ENCODE assay signal across 16 cellular contexts in the genomic region with DNA sequence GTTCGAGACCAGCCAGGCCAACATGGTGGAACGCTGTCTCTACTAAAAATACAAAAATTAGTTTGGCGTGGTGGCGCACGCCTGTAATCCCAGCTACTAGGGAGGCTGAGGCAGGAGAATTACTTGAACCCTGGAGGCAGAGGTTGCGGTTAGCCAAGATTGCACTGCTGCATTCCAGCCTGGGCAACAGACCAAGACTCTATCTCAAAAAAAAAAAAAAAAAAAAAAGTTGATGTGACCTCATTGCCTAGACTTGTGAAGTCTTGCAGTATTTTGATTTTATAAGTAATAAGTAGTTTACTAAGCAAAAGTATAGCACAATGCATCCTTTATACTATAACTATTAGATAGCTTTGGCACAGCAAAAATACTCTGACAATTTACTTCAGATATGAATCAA. TPM values are rescaled to one million over a fixed set of nuclear protein-coding genes. Genes with fewer than 3 reads are reported as not detected.
DNase-seq lines count a peak whose midpoint lies in the region; ATAC-seq and TF ChIP-seq lines count a peak whose summit lies in the region.
"Had no signal": no experiment of that assay in that cellular context is flagged by ENCODE, and none has a peak within 500 bp of the region (broad histone marks: within the 10 kb centered on the region; RNA-seq: fewer than 3 reads in every experiment).

No MANE protein-coding gene starts in this region.

- no peak overlapping the region for H3K27ac ChIP-seq in effector memory CD4-positive, alpha-beta T cell (ENCODE audit: insufficient read depth, low read length, poor library complexity, severe bottlenecking)
- no peak overlapping the region for H3K27ac ChIP-seq in CD4-positive, alpha-beta T cell (ENCODE audit: low read depth, low read length)
- H3K27ac ChIP-seq: BLaER1 treated with 17β-estradiol and CSF1 and Interleukin-3, amounts not matched to agents 10 nM and 100 nM had no signal

- no peaks in the 10 kb centered on the region for H3K4me1 ChIP-seq in effector memory CD4-positive, alpha-beta T cell (ENCODE audit: control insufficient read depth, insufficient read depth, low read length, poor library complexity, severe bottlenecking)
- H3K4me1 ChIP-seq: BLaER1 treated with 17β-estradiol and CSF1 and Interleukin-3, amounts not matched to agents 10 nM and 100 nM had no signal

- CTCF ChIA-PET in CD4-positive, alpha-beta T cell (lab: Charles Lee) = interaction anchor here (1.9 kb wide), 1 partner anchor 11 kb away, joined by 15 read pairs; a partner anchor contains a TSS

- H3K27me3 Mint-ChIP-seq in osteocyte (ENCODE audit: unreplicated experiment) = peaks cover 28% of the 10 kb centered on the region
- peaks cover 5% of the 10 kb centered on the region for H3K27me3 Mint-ChIP-seq in CD4-positive, alpha-beta T cell

- DNase-seq in AG10803 (ENCODE audit: low read depth) = peak; percentile 6
- peak; percentile 20 for DNase-seq in M059J (ENCODE audit: low read depth)
- DNase-seq in cardiac fibroblast (ENCODE audit: low read depth in 2 of 2) = peak; percentile 27 to 37
- DNase-seq in fibroblast of pulmonary artery (ENCODE audit: low read depth) = peak; percentile 30
- DNase-seq in osteocyte (ENCODE audit: extremely low spot score, unreplicated experiment) = no peak
- DNase-seq in effector memory CD4-positive, alpha-beta T cell = no peak
- DNase-seq in CD4-positive, alpha-beta T cell = no peak
- DNase-seq: 8988T; Caco-2; CD4-positive, CD25-positive, alpha-beta regulatory T cell; GDM1; HCEC 1CT had no signal

- no peak for ATAC-seq in CD4-positive, alpha-beta T cell (ENCODE audit: poor library complexity)
- no peak for ATAC-seq in GM18909 (IDR thresholded peaks at IDR 0.05; ENCODE audit: poor library complexity, unreplicated experiment)
- ATAC-seq: GM23338 had no signal

- no peak overlapping the region for H3K4me3 ChIP-seq in AG10803 (ENCODE audit: low read length)
- no peak overlapping the region for H3K4me3 ChIP-seq in cardiac fibroblast (replicated peaks in 1 of 2; ENCODE audit: low read depth in 2 of 2, low read length in 2 of 2)
- H3K4me3 ChIP-seq in fibroblast of pulmonary artery (replicated peaks; ENCODE audit: low read depth, low read length) = no peak overlapping the region
- no peak overlapping the region for H3K4me3 ChIP-seq in effector memory CD4-positive, alpha-beta T cell (ENCODE audit: insufficient read depth, low read depth, low read length, poor library complexity, severe bottlenecking)
- H3K4me3 ChIP-seq: BLaER1 treated with 17β-estradiol and CSF1 and Interleukin-3, amounts not matched to agents 10 nM and 100 nM; GM23338 had no signal

- intact Hi-C loops in CD4-positive, alpha-beta T cell (cut with DNase I, micrococcal nuclease) = no loop called here

- H3K36me3 ChIP-seq in effector memory CD4-positive, alpha-beta T cell (ENCODE audit: control insufficient read depth, insufficient read depth, low read length) = no peaks in the 10 kb centered on the region
- H3K36me3 ChIP-seq: BLaER1 treated with 17β-estradiol and CSF1 and Interleukin-3, amounts not matched to agents 10 nM and 100 nM had no signal

- no peaks in the 10 kb centered on the region for H3K27me3 ChIP-seq in effector memory CD4-positive, alpha-beta T cell (replicated peaks; ENCODE audit: control insufficient read depth, insufficient read depth, low read length, poor library complexity, severe bottlenecking)
- H3K27me3 ChIP-seq in CD4-positive, alpha-beta T cell (ENCODE audit: control insufficient read depth, insufficient read depth, low read length) = no peaks in the 10 kb centered on the region
- H3K27me3 ChIP-seq: BLaER1 treated with 17β-estradiol and CSF1 and Interleukin-3, amounts not matched to agents 10 nM and 100 nM had no signal

- H3K9me3 ChIP-seq in effector memory CD4-positive, alpha-beta T cell (ENCODE audit: control insufficient read depth, low read length) = no peaks in the 10 kb centered on the region
- H3K9me3 ChIP-seq in CD4-positive, alpha-beta T cell (ENCODE audit: control insufficient read depth, low read length) = no peaks in the 10 kb centered on the region
- H3K9me3 ChIP-seq: Caco-2 had no signal

- no peak for TF ChIP-seq CTCF in AG10803 (conservative IDR thresholded peaks at IDR 0.05; ENCODE audit: low read length)
- no peak for TF ChIP-seq CTCF in cardiac fibroblast (IDR thresholded peaks at IDR 0.05; ENCODE audit: low read depth, low read length)
- no peak for TF ChIP-seq CTCF in fibroblast of pulmonary artery (IDR thresholded peaks at IDR 0.05; ENCODE audit: low read length, missing control alignments)
- no peak for TF ChIP-seq CTCF in osteocyte (IDR thresholded peaks at IDR 0.05)
- no peak for TF ChIP-seq CTCF in CD4-positive, alpha-beta T cell (IDR thresholded peaks at IDR 0.05)

- no peaks in the 10 kb centered on the region for H3K36me3 Mint-ChIP-seq in osteocyte (ENCODE audit: unreplicated experiment)
- no peaks in the 10 kb centered on the region for H3K36me3 Mint-ChIP-seq in CD4-positive, alpha-beta T cell (ENCODE audit: low read depth)
- H3K36me3 Mint-ChIP-seq: CD4-positive, CD25-positive, alpha-beta regulatory T cell had no signal

- no peaks in the 10 kb centered on the region for H3K9me3 Mint-ChIP-seq in osteocyte (ENCODE audit: unreplicated experiment)
- H3K9me3 Mint-ChIP-seq in CD4-positive, alpha-beta T cell = no peaks in the 10 kb centered on the region
- H3K9me3 Mint-ChIP-seq: GM23338 had no signal

- H3K27ac Mint-ChIP-seq in osteocyte (ENCODE audit: unreplicated experiment) = no peak overlapping the region
- H3K27ac Mint-ChIP-seq in CD4-positive, alpha-beta T cell = no peak overlapping the region
- H3K27ac Mint-ChIP-seq: B cell; CD4-positive, CD25-positive, alpha-beta regulatory T cell; GM23338 had no signal

- POLR2A ChIA-PET in CD4-positive, alpha-beta T cell (lab: Charles Lee) = no interaction called here

- H3K4me1 Mint-ChIP-seq in osteocyte (ENCODE audit: unreplicated experiment) = no peaks in the 10 kb centered on the region
- H3K4me1 Mint-ChIP-seq in CD4-positive, alpha-beta T cell (ENCODE audit: low read depth) = no peaks in the 10 kb centered on the region
- H3K4me1 Mint-ChIP-seq: B cell had no signal

- H3K4me3 Mint-ChIP-seq in osteocyte (ENCODE audit: unreplicated experiment) = no peak overlapping the region
- H3K4me3 Mint-ChIP-seq in CD4-positive, alpha-beta T cell = no peak overlapping the region
- H3K4me3 Mint-ChIP-seq: B cell; CD4-positive, CD25-positive, alpha-beta regulatory T cell; GM23338 had no signal

RNA-seq across cellular contexts. Expression of a gene that starts 9.9 kb away (rescaled TPM):
- total RNA-seq in M059J (2014; rRNA removed; shearing (Covaris generic)) = 27.1 and 28.4 TPM in 2 replicates
- 35.8 and 37.6 TPM in 2 replicates for total RNA-seq in osteocyte
- 10 to 100 TPM; 65.5 to 67.6 TPM for total RNA-seq in CD4-positive, alpha-beta T cell

Comparison
In these comparisons a context has a peak if more than half of its experiments do, and no peak if none do; other contexts are left out.
1. DNase-seq: peak in AG10803 (single experiment), M059J (single experiment), cardiac fibroblast (2 of 2) and fibroblast of pulmonary artery (single experiment); none in osteocyte (single experiment), effector memory CD4-positive, alpha-beta T cell (0 of 3) and CD4-positive, alpha-beta T cell (0 of 10).